In genomic region chr14:89265229-89265628, GRCh38 we compare ENCODE assay signal across 19 cellular contexts.
"Had no signal": no experiment of that assay in that cellular context is flagged by ENCODE, and none has a peak within 500 bp of the region (broad histone marks: within the 10 kb centered on the region; RNA-seq: fewer than 3 reads in every experiment).

No MANE protein-coding gene starts in this region.

- H3K4me1 Mint-ChIP-seq: activated naive CD4-positive, alpha-beta T cell treated with anti-CD3 and anti-CD28 coated beads, Interleukin-2, amount 10 ng/mL, durations not matched to agents 7 days and 5 days had no signal

- DNase-seq: activated CD4-positive, alpha-beta T cell treated with anti-CD3 and anti-CD28 coated beads, Interleukin-2, amount 50 U/mL, for 4 hours; activated effector memory CD4-positive, alpha-beta T cell treated with Interleukin-2 at 50 U/mL for 16 hours; activated naive CD4-positive, alpha-beta T cell treated with anti-CD3 and anti-CD28 coated beads, Interleukin-2, amount 10 ng/mL, durations not matched to agents 7 days and 5 days; activated T-cell treated with anti-CD3 and anti-CD28 coated beads, Interleukin-2, amount 50 U/mL, for 48 hours; cerebellar nuclear complex; effector CD8-positive, alpha-beta T cell; gastrocnemius medialis; head of caudate nucleus; mesendoderm; naive thymus-derived CD8-positive, alpha-beta T cell; right cardiac atrium; stimulated activated CD4-positive, alpha-beta T cell treated with anti-CD3 and anti-CD28 coated beads, Interleukin-2, amount 100 ng/mL, for 24 hours; upper lobe of left lung; WERI-Rb-1 had no signal

- H3K27me3 Mint-ChIP-seq: activated naive CD4-positive, alpha-beta T cell treated with anti-CD3 and anti-CD28 coated beads, Interleukin-2, amount 10 ng/mL, durations not matched to agents 7 days and 5 days; dendritic cell treated with granulocyte-macrophage colony-stimulating factor and Interleukin-4, amounts not matched to agents 40 ng/mL and 50 ng/mL, for 4 days; naive thymus-derived CD8-positive, alpha-beta T cell; stimulated activated naive CD8-positive, alpha-beta T cell treated with anti-CD3 and anti-CD28 coated beads, Interleukin-15, Interleukin-2, amounts not matched to agents 100 ng/mL and 50 ng/mL, for 24 hours had no signal

- H3K27ac ChIP-seq: gastrocnemius medialis, prostate gland, SK-N-MC, upper lobe of left lung, WERI-Rb-1 had no signal

- H3K9me3 Mint-ChIP-seq: activated naive CD4-positive, alpha-beta T cell treated with anti-CD3 and anti-CD28 coated beads, Interleukin-2, amount 10 ng/mL, durations not matched to agents 7 days and 5 days; dendritic cell treated with granulocyte-macrophage colony-stimulating factor and Interleukin-4, amounts not matched to agents 40 ng/mL and 50 ng/mL, for 4 days; naive thymus-derived CD8-positive, alpha-beta T cell had no signal

- H3K27ac Mint-ChIP-seq: activated naive CD4-positive, alpha-beta T cell treated with anti-CD3 and anti-CD28 coated beads, Interleukin-2, amount 10 ng/mL, durations not matched to agents 7 days and 5 days; dendritic cell treated with granulocyte-macrophage colony-stimulating factor and Interleukin-4, amounts not matched to agents 40 ng/mL and 50 ng/mL, for 4 days had no signal

- ATAC-seq: esophagus mucosa; gastrocnemius medialis; naive thymus-derived CD8-positive, alpha-beta T cell; right cardiac atrium had no signal

- H3K36me3 ChIP-seq: gastrocnemius medialis, prostate gland, upper lobe of left lung, WERI-Rb-1 had no signal

- H3K9me3 ChIP-seq: gastrocnemius medialis, prostate gland, upper lobe of left lung had no signal

- H3K4me1 ChIP-seq: prostate gland had no signal

- H3K4me3 ChIP-seq: gastrocnemius medialis, prostate gland, SK-N-MC, upper lobe of left lung had no signal

- H3K4me3 Mint-ChIP-seq: activated naive CD4-positive, alpha-beta T cell treated with anti-CD3 and anti-CD28 coated beads, Interleukin-2, amount 10 ng/mL, durations not matched to agents 7 days and 5 days; dendritic cell treated with granulocyte-macrophage colony-stimulating factor and Interleukin-4, amounts not matched to agents 40 ng/mL and 50 ng/mL, for 4 days; naive thymus-derived CD8-positive, alpha-beta T cell; stimulated activated naive CD8-positive, alpha-beta T cell treated with anti-CD3 and anti-CD28 coated beads, Interleukin-15, Interleukin-2, amounts not matched to agents 100 ng/mL and 50 ng/mL, for 24 hours had no signal

- H3K27me3 ChIP-seq: gastrocnemius medialis, upper lobe of left lung had no signal
